Comparison of ENCODE assay signal across 1 cellular context in genomic region chr3:37765591-37766219, GRCh38.
TF ChIP-seq lines count a peak whose summit lies in the region.

No MANE protein-coding gene starts in this region.

TF ChIP-seq in K562, 482 proteins besides CTCF, POLR2A, EP300 and RAD21 (continued from another document and continues in another):
- TF ChIP-seq MNT (conservative IDR thresholded peaks at IDR 0.05) (peak in 1 of 2 experiments; percentile 61; a peak in 2 of 4 replicates), PML (IDR thresholded peaks at IDR 0.05; ENCODE audit: low read length) (peak; percentile 96), NR2C1 (IDR thresholded peaks at IDR 0.05) (peak; percentile 88), NR2C1 (tag; IDR thresholded peaks at IDR 0.05) (peak; percentile 96), BCL6 (CRISPR knock-in tag; IDR thresholded peaks at IDR 0.05) (peak; percentile 59; the same call in 1 of the 2 replicates), IFI16 (CRISPR knock-in tag; IDR thresholded peaks at IDR 0.05) (no peak), ZNF609 (CRISPR knock-in tag; IDR thresholded peaks at IDR 0.05; ENCODE audit: borderline replicate concordance) (peak; percentile 81; the same call in 1 of the 2 replicates), REST (CRISPR knock-in tag; IDR thresholded peaks at IDR 0.05; ENCODE audit: low read depth) (no peak), ARID3A (IDR thresholded peaks at IDR 0.05; ENCODE audit: borderline replicate concordance, low read depth, low read length) (no peak), XRCC5 (IDR thresholded peaks at IDR 0.05; ENCODE audit: low read depth, low read length) (peak; percentile 78; the same call in 1 of the 2 replicates), TCFL5 (CRISPR knock-in tag; conservative IDR thresholded peaks at IDR 0.05) (no peak), ZC3H4 (CRISPR knock-in tag; IDR thresholded peaks at IDR 0.05; ENCODE audit: borderline replicate concordance) (no peak), FOXM1 (IDR thresholded peaks at IDR 0.05; ENCODE audit: low read depth) (peak; percentile 87), FOXM1 (CRISPR knock-in tag; IDR thresholded peaks at IDR 0.05; ENCODE audit: low read depth) (no peak), PATZ1 (CRISPR knock-in tag; IDR thresholded peaks at IDR 0.05; ENCODE audit: borderline replicate concordance) (no peak), KLF13 (tag; IDR thresholded peaks at IDR 0.05; ENCODE audit: borderline replicate concordance, low read depth) (0 out of 2 replicates have a peak, but pooled peaks have one; percentile 29), BRCA1 (IDR thresholded peaks at IDR 0.05) (no peak), BRCA1 (CRISPR knock-in tag; IDR thresholded peaks at IDR 0.05) (no peak), CREM (IDR thresholded peaks at IDR 0.05; ENCODE audit: low read depth) (peak; percentile 72), ZNF507 (tag; conservative IDR thresholded peaks at IDR 0.05) (no peak), ZNF316 (IDR thresholded peaks at IDR 0.05) (no peak), PCBP1 (IDR thresholded peaks at IDR 0.05; ENCODE audit: low read depth, low read length, poor library complexity, severe bottlenecking) (no peak), TAF7 (tag; IDR thresholded peaks at IDR 0.05) (no peak), ZNF764 (CRISPR knock-in tag; IDR thresholded peaks at IDR 0.05; ENCODE audit: low read depth) (no peak), MGA (IDR thresholded peaks at IDR 0.05) (no peak; the same call in 1 of the 2 replicates), MTA3 (IDR thresholded peaks at IDR 0.05; ENCODE audit: borderline replicate concordance) (peak; percentile 74; the same call in 1 of the 2 replicates), HDAC1 (IDR thresholded peaks at IDR 0.05) (peak; percentile 24 to 96; a peak in 3 of 4 replicates), HSF4 (CRISPR knock-in tag; IDR thresholded peaks at IDR 0.05; ENCODE audit: borderline replicate concordance) (no peak), NCOR1 (IDR thresholded peaks at IDR 0.05) (peak; percentile 96), HCFC1 (IDR thresholded peaks at IDR 0.05; ENCODE audit: low read depth, low read length) (no peak), ZZZ3 (IDR thresholded peaks at IDR 0.05) (no peak), RFX7 (CRISPR knock-in tag; IDR thresholded peaks at IDR 0.05) (no peak), CHCHD3 (CRISPR knock-in tag; IDR thresholded peaks at IDR 0.05) (no peak)
